ENCODE assay signal across 1 cellular context in genomic region chr10:102945449-102945848, GRCh38.
TF ChIP-seq lines count a peak whose summit lies in the region.

No MANE protein-coding gene starts in this region.

TF ChIP-seq in GM23338, 12 proteins besides CTCF, POLR2A, EP300 and RAD21 (continued from another document):
- no peak for TF ChIP-seq ZNF114 (CRISPR knock-in tag; IDR thresholded peaks at IDR 0.05)
